14 cellular contexts compared by ENCODE assay signal in the genomic region with DNA sequence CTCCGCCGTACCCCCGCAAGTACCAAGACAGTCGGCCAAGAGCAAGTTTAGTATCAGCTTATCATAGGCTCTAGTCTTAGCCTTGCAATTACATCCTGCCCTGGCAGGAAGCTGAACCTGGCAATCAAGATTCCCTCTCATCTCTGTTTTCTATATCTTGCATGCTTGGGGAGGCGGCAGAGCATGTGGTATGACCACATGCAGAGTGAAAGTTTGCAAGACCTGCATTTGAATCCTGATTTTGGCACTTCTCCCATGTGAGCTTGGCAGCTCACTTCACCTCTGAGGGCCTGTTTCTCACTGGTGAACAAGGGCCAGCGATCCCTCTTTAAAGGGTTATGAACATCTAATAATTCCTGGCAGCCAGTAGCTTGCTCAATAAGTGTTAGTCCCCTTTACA.
"Had no signal": no experiment of that assay in that cellular context is flagged by ENCODE, and none has a peak within 500 bp of the region (broad histone marks: within the 10 kb centered on the region; RNA-seq: fewer than 3 reads in every experiment).

No MANE protein-coding gene starts in this region.

- H3K27ac Mint-ChIP-seq: activated naive CD8-positive, alpha-beta T cell treated with anti-CD3 and anti-CD28 coated beads, Interleukin-2, amount 50 U/mL, for 24 hours; neural progenitor cell had no signal

- H3K27ac ChIP-seq: ascending aorta, cardiac muscle cell, colonic mucosa, esophagus muscularis mucosa, lower lobe of right lung, neural progenitor cell, stomach, testis had no signal

- H3K4me3 ChIP-seq: ascending aorta, cardiac muscle cell, colonic mucosa, esophagus muscularis mucosa, lower lobe of right lung, neural progenitor cell, stomach, testis had no signal

- H3K27me3 ChIP-seq: ascending aorta, cardiac muscle cell, colonic mucosa, esophagus muscularis mucosa, neural progenitor cell, stomach, testis had no signal

- H3K36me3 Mint-ChIP-seq: neural progenitor cell had no signal

- H3K9me3 ChIP-seq: ascending aorta, colonic mucosa, esophagus muscularis mucosa, lower lobe of right lung, stomach, testis had no signal

- H3K4me1 ChIP-seq: ascending aorta, colonic mucosa, esophagus muscularis mucosa, lower lobe of right lung, stomach, testis had no signal

- ATAC-seq: activated CD4-positive, CD25-positive, alpha-beta regulatory T cell treated with anti-CD3 and anti-CD28 coated beads, Interleukin-2, amount 50 U/mL, for 24 hours; activated naive CD8-positive, alpha-beta T cell treated with anti-CD3 and anti-CD28 coated beads, Interleukin-2, amount 50 U/mL, for 24 hours; lower lobe of right lung had no signal

- DNase-seq: activated naive CD4-positive, alpha-beta T cell; activated naive CD8-positive, alpha-beta T cell treated with anti-CD3 and anti-CD28 coated beads, Interleukin-2, amount 50 U/mL, for 24 hours; colonic mucosa; hippocampal formation; lower lobe of right lung; midbrain; stimulated activated CD4-positive, alpha-beta T cell treated with anti-CD3 and anti-CD28 coated beads, Interleukin-1b, Interleukin-23, amount 100 ng/mL, for 48 hours; stomach; testis had no signal

- H3K9me3 Mint-ChIP-seq: activated naive CD8-positive, alpha-beta T cell treated with anti-CD3 and anti-CD28 coated beads, Interleukin-2, amount 50 U/mL, for 24 hours; neural progenitor cell had no signal

- H3K27me3 Mint-ChIP-seq: activated naive CD8-positive, alpha-beta T cell treated with anti-CD3 and anti-CD28 coated beads, Interleukin-2, amount 50 U/mL, for 24 hours had no signal

- H3K36me3 ChIP-seq: ascending aorta, cardiac muscle cell, colonic mucosa, esophagus muscularis mucosa, lower lobe of right lung, neural progenitor cell, stomach had no signal

- H3K4me1 Mint-ChIP-seq: activated naive CD8-positive, alpha-beta T cell treated with anti-CD3 and anti-CD28 coated beads, Interleukin-2, amount 50 U/mL, for 24 hours had no signal

- H3K4me3 Mint-ChIP-seq: activated naive CD8-positive, alpha-beta T cell treated with anti-CD3 and anti-CD28 coated beads, Interleukin-2, amount 50 U/mL, for 24 hours; neural progenitor cell had no signal
